In genomic region chr2:96762529-96763253, GRCh38 we compare ENCODE assay signal across 1 cellular context.
TF ChIP-seq lines count a peak whose summit lies in the region.

No MANE protein-coding gene starts in this region.

TF ChIP-seq in endothelial cell of umbilical vein, 7 proteins besides CTCF, POLR2A, EP300 and RAD21:
- TF ChIP-seq POLR2AphosphoS5 (IDR thresholded peaks at IDR 0.05; ENCODE audit: insufficient read depth, low read depth, low read length) (no peak), GATA2 (IDR thresholded peaks at IDR 0.05; ENCODE audit: insufficient read depth, insufficient read length, low read depth, low read length) (no peak), EZH2 (IDR thresholded peaks at IDR 0.05; ENCODE audit: borderline replicate concordance, low read depth, low read length, severe bottlenecking) (no peak), FOS (IDR thresholded peaks at IDR 0.05; ENCODE audit: borderline replicate concordance, insufficient read depth, low read length) (no peak), MYC (IDR thresholded peaks at IDR 0.05; ENCODE audit: low read depth, low read length) (no peak), JUN (IDR thresholded peaks at IDR 0.05; ENCODE audit: borderline replicate concordance, insufficient read depth, insufficient read length, low read depth) (no peak), MAX (IDR thresholded peaks at IDR 0.05; ENCODE audit: insufficient read depth, insufficient read length) (no peak)
